16 cellular contexts compared by ENCODE assay signal in genomic region chr3:25120666-25121065, GRCh38.
A peak's percentile ranks its signal among the peaks of the same experiment; 100 is the strongest.
DNase-seq lines count a peak whose midpoint lies in the region; ATAC-seq and TF ChIP-seq lines count a peak whose summit lies in the region.
"Had no signal": no experiment of that assay in that cellular context is flagged by ENCODE, and none has a peak within 500 bp of the region (broad histone marks: within the 10 kb centered on the region; RNA-seq: fewer than 3 reads in every experiment).

No MANE protein-coding gene starts in this region.

- intact Hi-C loops in transverse colon (cut with DNase I; ENCODE audit: low total_unique reads): no loop called here

- H3K9me2 ChIP-seq in hepatocyte (replicated peaks; ENCODE audit: insufficient read depth) (no peaks in the 10 kb centered on the region), GM23248 (ENCODE audit: insufficient read depth) (no peaks in the 10 kb centered on the region)

- no peak for TF ChIP-seq POLR2A in transverse colon (IDR thresholded peaks at IDR 0.05)

- H3F3A ChIP-seq in GM23248 (ENCODE audit: insufficient read depth): no peaks in the 10 kb centered on the region

- no peak for ATAC-seq in HG03280 (IDR thresholded peaks at IDR 0.05; ENCODE audit: unreplicated experiment)
- ATAC-seq: GM23338, HepG2 had no signal

- no peak for TF ChIP-seq CTCF in hepatocyte (IDR thresholded peaks at IDR 0.05; ENCODE audit: poor library complexity)
- TF ChIP-seq CTCF in transverse colon (IDR thresholded peaks at IDR 0.05): no peak

- TF ChIP-seq EP300 in transverse colon (IDR thresholded peaks at IDR 0.05; ENCODE audit: low read depth): no peak

- in situ Hi-C loops in transverse colon (cut with MboI; ENCODE audit: low pct_ligation_motif_present in 1 of 4, low pct_unique_long_range_greater_than_20kb in 1 of 4, low sequenced_read_pairs in 3 of 4): no loop called here
- in situ Hi-C loops in GM23248 (cut with MboI): no loop called here

- H3K9me3 ChIP-seq in hepatocyte (ENCODE audit: low read depth): no peaks in the 10 kb centered on the region
- H3K9me3 ChIP-seq in transverse colon: no peaks in the 10 kb centered on the region
- H3K9me3 ChIP-seq in GM23248 (ENCODE audit: low read depth): no peaks in the 10 kb centered on the region
- H3K9me3 ChIP-seq: BE2C had no signal

- no peaks in the 10 kb centered on the region for H3K27me3 ChIP-seq in hepatocyte
- no peaks in the 10 kb centered on the region for H3K27me3 ChIP-seq in transverse colon
- no peaks in the 10 kb centered on the region for H3K27me3 ChIP-seq in GM23248 (replicated peaks; ENCODE audit: insufficient read depth)
- H3K27me3 ChIP-seq: BE2C had no signal

- no peak overlapping the region for H2AFZ ChIP-seq in hepatocyte
- H2AFZ ChIP-seq in GM23248: no peak overlapping the region
- H2AFZ ChIP-seq: GM23338 had no signal

- H3K27ac ChIP-seq in hepatocyte: no peak overlapping the region
- H3K27ac ChIP-seq in transverse colon: peak overlapping the region; percentile 48 to 61 (median 56)
- H3K27ac ChIP-seq in GM23248: no peak overlapping the region

- DNase-seq in NCI-H69 (lab: John Stamatoyannopoulos, UW) (peak; percentile 17), hepatocyte (ENCODE audit: low spot score) (peak; percentile 10), mucosa of gallbladder (ENCODE audit: low spot score) (peak; percentile 52), transverse colon (peak; percentile 69), amygdala (lab: John Stamatoyannopoulos, UW) (no peak), GM23248 (no peak)
- DNase-seq: ACHN; BE2C; C1 segment of cervical spinal cord; CD4-positive, CD25-positive, alpha-beta regulatory T cell; CD8-positive, alpha-beta memory T cell; COR-L47; HCEC 1CT had no signal

- no peaks in the 10 kb centered on the region for H4K20me1 ChIP-seq in hepatocyte (ENCODE audit: insufficient read depth, poor library complexity, severe bottlenecking)
- no peaks in the 10 kb centered on the region for H4K20me1 ChIP-seq in GM23248 (ENCODE audit: insufficient read depth)

- H3K79me2 ChIP-seq in hepatocyte (no peaks in the 10 kb centered on the region), GM23248 (ENCODE audit: insufficient read depth) (no peaks in the 10 kb centered on the region)

- 78% methylated on average over 4 of the region's 4 CpGs for WGBS in hepatocyte (ENCODE audit: low lambda C conversion rate, missing lambda C conversion rate)
- 32 to 35% methylated on average over 4 of the region's 4 CpGs for WGBS in transverse colon (ENCODE audit: low coverage in 1 of 2), 2 donors
- WGBS in GM23248 (ENCODE audit: low coverage in 1 of 2, low lambda C conversion rate in 2 of 2, missing lambda C conversion rate in 2 of 2), 2 experiments: 7 to 12% methylated on average over 4 of the region's 4 CpGs

- H3K4me3 ChIP-seq in hepatocyte (no peak overlapping the region), transverse colon (no peak overlapping the region), GM23248 (no peak overlapping the region)
- H3K4me3 ChIP-seq: GM23338 had no signal

- H3K4me2 ChIP-seq in hepatocyte (no peak overlapping the region), GM23248 (ENCODE audit: unreplicated experiment) (no peak overlapping the region)
- H3K4me2 ChIP-seq: GM23338 had no signal

- no peak overlapping the region for H3K9ac ChIP-seq in GM23248

- H3K4me1 ChIP-seq in hepatocyte (ENCODE audit: insufficient read depth) (peaks cover 4% of the 10 kb centered on the region), transverse colon (peaks cover 0 to 38% (median 9%) of the 10 kb centered on the region in 4 donors), GM23248 (ENCODE audit: insufficient read depth) (no peaks in the 10 kb centered on the region)
- H3K4me1 ChIP-seq: BE2C had no signal

- H3K36me3 ChIP-seq in hepatocyte (replicated peaks; ENCODE audit: insufficient read depth, low read depth): no peaks in the 10 kb centered on the region
- H3K36me3 ChIP-seq in transverse colon: no peaks in the 10 kb centered on the region
- H3K36me3 ChIP-seq in GM23248 (ENCODE audit: low read depth): no peaks in the 10 kb centered on the region
- H3K36me3 ChIP-seq: BE2C had no signal

Comparison
In these comparisons a context has a peak if more than half of its experiments do, and no peak if none do; other contexts are left out.
1. DNase-seq: peak in NCI-H69 (single experiment), hepatocyte (single experiment), mucosa of gallbladder (single experiment) and transverse colon (single experiment); none in amygdala (0 of 56) and GM23248 (single experiment).
2. H3K27ac ChIP-seq: peak in transverse colon (4 of 4); none in hepatocyte (single experiment) and GM23248 (single experiment).